In genomic region chr3:151774910-151775309, GRCh38 we compare ENCODE assay signal across 1 cellular context.
TF ChIP-seq lines count a peak whose summit lies in the region.

No MANE protein-coding gene starts in this region.

TF ChIP-seq in HepG2, 621 proteins besides CTCF, POLR2A, EP300 and RAD21:
- TF ChIP-seq FOXP1 (IDR thresholded peaks at IDR 0.05) = no peak
- TF ChIP-seq FOXP1 (CRISPR knock-in tag; IDR thresholded peaks at IDR 0.05) = peak; percentile 45; the same call in 1 of the 2 replicates
- no peak for TF ChIP-seq ZNF629 (CRISPR knock-in tag; conservative IDR thresholded peaks at IDR 0.05)
- TF ChIP-seq ARID5B (CRISPR knock-in tag; IDR thresholded peaks at IDR 0.05) = 0 out of 2 replicates have a peak, but pooled peaks have one; percentile 12
- TF ChIP-seq, protein P1, sequence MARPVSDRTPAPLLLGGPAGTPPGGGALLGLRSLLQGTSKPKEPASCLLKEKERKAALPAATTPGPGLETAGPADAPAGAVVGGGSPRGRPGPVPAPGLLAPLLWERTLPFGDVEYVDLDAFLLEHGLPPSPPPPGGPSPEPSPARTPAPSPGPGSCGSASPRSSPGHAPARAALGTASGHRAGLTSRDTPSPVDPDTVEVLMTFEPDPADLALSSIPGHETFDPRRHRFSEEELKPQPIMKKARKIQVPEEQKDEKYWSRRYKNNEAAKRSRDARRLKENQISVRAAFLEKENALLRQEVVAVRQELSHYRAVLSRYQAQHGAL (CRISPR knock-in tag; IDR thresholded peaks at IDR 0.05; ENCODE audit: not compliant biosample characterization) = no peak
- no peak for TF ChIP-seq ZSCAN20 (CRISPR knock-in tag; IDR thresholded peaks at IDR 0.05; ENCODE audit: borderline replicate concordance)
- 0 out of 2 replicates have a peak, but pooled peaks have one; percentile 19 for TF ChIP-seq FOXP4 (CRISPR knock-in tag; IDR thresholded peaks at IDR 0.05)
- no peak for TF ChIP-seq SAFB2 (CRISPR knock-in tag; IDR thresholded peaks at IDR 0.05; ENCODE audit: borderline replicate concordance, low read depth)
TF ChIP-seq in HepG2: peak in this region for 3.
